1 cellular context compared by ENCODE assay signal in the genomic region with DNA sequence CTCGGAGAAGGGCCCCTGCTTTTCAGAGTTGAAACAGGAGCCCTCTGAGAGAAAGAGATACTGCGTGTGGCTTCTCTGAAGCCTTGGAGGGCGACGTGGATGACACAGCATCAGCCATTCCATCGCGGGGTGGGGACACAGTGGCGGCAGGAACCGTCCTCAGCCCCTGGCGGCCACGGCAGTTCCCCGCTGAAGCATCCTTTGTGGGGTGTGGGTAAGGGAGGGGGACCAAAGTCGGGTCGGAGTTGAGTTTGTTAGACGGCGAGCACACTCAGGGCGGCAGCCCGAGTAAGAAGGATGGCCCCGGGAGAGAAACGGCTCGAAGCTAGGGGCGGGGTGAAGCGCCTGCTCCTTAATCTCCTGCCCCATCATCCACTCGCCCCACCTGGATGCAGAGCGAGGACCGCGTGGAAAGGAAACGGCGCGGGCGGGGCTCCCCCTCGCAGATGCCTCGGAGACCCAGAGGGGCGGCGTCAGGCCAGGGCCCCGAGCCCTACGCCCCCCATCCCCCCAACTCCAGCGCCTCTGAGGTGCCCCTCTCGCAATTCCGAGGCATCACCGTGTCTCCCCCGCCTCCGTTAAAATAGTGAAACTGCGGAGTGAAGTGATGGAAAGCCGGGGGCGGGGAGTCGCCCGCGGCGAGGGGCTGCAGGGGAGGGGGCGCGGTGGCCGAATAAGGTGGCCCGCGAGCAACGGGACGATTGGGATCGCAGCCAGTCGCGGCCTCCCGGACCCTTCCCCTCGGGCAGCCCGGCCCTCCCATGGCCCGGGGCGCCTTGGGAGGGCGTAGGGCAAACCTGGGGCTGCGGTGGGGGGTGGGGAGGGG.
A peak's percentile ranks its signal among the peaks of the same experiment; 100 is the strongest.
TF ChIP-seq lines count a peak whose summit lies in the region.

No MANE protein-coding gene starts in this region.

TF ChIP-seq in HepG2, 621 proteins besides CTCF, POLR2A, EP300 and RAD21 (continued from another document and continues in another):
- TF ChIP-seq, protein P1, sequence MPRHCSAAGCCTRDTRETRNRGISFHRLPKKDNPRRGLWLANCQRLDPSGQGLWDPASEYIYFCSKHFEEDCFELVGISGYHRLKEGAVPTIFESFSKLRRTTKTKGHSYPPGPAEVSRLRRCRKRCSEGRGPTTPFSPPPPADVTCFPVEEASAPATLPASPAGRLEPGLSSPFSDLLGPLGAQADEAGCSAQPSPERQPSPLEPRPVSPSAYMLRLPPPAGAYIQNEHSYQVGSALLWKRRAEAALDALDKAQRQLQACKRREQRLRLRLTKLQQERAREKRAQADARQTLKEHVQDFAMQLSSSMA (CRISPR knock-in tag; IDR thresholded peaks at IDR 0.05) = no peak
- TF ChIP-seq RFXAP (CRISPR knock-in tag; IDR thresholded peaks at IDR 0.05; ENCODE audit: borderline replicate concordance) = 0 out of 2 replicates have a peak, but pooled peaks have one; percentile 44
- no peak for TF ChIP-seq ZNF780A (CRISPR knock-in tag; IDR thresholded peaks at IDR 0.05)
- no peak for TF ChIP-seq ZNF282 (IDR thresholded peaks at IDR 0.05; ENCODE audit: partially characterized antibody)
- TF ChIP-seq ZNF607 (CRISPR knock-in tag; IDR thresholded peaks at IDR 0.05; ENCODE audit: borderline replicate concordance) = no peak
- TF ChIP-seq, protein P2, sequence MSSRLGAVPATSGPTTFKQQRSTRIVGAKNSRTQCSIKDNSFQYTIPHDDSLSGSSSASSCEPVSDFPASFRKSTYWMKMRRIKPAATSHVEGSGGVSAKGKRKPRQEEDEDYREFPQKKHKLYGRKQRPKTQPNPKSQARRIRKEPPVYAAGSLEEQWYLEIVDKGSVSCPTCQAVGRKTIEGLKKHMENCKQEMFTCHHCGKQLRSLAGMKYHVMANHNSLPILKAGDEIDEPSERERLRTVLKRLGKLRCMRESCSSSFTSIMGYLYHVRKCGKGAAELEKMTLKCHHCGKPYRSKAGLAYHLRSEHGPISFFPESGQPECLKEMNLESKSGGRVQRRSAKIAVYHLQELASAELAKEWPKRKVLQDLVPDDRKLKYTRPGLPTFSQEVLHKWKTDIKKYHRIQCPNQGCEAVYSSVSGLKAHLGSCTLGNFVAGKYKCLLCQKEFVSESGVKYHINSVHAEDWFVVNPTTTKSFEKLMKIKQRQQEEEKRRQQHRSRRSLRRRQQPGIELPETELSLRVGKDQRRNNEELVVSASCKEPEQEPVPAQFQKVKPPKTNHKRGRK (CRISPR knock-in tag; IDR thresholded peaks at IDR 0.05) = no peak
- TF ChIP-seq, protein P3, sequence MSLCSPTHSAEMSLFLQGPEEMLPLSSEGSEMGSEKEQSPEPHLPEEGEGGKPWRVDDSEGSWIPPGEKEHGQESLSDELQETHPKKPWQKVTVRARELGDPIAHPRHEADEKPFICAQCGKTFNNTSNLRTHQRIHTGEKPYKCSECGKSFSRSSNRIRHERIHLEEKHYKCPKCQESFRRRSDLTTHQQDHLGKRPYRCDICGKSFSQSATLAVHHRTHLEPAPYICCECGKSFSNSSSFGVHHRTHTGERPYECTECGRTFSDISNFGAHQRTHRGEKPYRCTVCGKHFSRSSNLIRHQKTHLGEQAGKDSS (CRISPR knock-in tag; IDR thresholded peaks at IDR 0.05; ENCODE audit: borderline replicate concordance, low read depth) = no peak
- TF ChIP-seq, protein P4, sequence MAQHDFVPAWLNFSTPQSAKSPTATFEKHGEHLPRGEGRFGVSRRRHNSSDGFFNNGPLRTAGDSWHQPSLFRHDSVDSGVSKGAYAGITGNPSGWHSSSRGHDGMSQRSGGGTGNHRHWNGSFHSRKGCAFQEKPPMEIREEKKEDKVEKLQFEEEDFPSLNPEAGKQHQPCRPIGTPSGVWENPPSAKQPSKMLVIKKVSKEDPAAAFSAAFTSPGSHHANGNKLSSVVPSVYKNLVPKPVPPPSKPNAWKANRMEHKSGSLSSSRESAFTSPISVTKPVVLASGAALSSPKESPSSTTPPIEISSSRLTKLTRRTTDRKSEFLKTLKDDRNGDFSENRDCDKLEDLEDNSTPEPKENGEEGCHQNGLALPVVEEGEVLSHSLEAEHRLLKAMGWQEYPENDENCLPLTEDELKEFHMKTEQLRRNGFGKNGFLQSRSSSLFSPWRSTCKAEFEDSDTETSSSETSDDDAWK (CRISPR knock-in tag; IDR thresholded peaks at IDR 0.05) = no peak
- TF ChIP-seq ADNP (CRISPR knock-in tag; IDR thresholded peaks at IDR 0.05) = no peak
- no peak; the same call in 1 of the 2 replicates for TF ChIP-seq NFE2 (CRISPR knock-in tag; IDR thresholded peaks at IDR 0.05)
- TF ChIP-seq POLR2AphosphoS5 (IDR thresholded peaks at IDR 0.05; ENCODE audit: low read depth, low read length) = no peak
- TF ChIP-seq, protein P5, sequence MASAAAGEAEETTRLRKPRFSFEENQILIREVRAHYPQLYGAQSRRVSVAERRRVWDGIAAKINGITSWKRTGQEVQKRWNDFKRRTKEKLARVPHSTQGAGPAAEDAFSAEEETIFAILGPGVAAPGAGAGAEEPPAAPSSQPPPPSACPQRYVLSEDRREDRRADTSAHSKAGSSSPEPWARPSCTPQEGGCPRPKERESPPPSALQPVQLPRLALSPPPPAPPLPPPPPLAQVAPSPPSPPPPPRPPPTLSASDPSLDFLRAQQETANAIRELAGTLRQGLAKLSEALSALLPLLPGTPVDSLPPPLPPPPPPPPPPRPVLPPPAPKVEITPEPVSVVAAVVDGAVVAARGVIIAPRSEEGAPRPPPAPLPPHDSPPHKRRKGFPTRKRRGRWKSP (CRISPR knock-in tag; IDR thresholded peaks at IDR 0.05) = no peak; the same call in 1 of the 2 replicates
- no peak for TF ChIP-seq ZNF552 (CRISPR knock-in tag; IDR thresholded peaks at IDR 0.05; ENCODE audit: borderline replicate concordance)
- TF ChIP-seq ZNF33A (CRISPR knock-in tag; IDR thresholded peaks at IDR 0.05; ENCODE audit: borderline replicate concordance) = no peak
- 0 out of 2 replicates have a peak, but pooled peaks have one; percentile 9 for TF ChIP-seq ZNF749 (CRISPR knock-in tag; IDR thresholded peaks at IDR 0.05; ENCODE audit: borderline replicate concordance)
- TF ChIP-seq LCORL (IDR thresholded peaks at IDR 0.05) = no peak
- peak; percentile 41; the same call in 1 of the 2 replicates for TF ChIP-seq LCORL (CRISPR knock-in tag; IDR thresholded peaks at IDR 0.05)
- TF ChIP-seq PPARG (CRISPR knock-in tag; conservative IDR thresholded peaks at IDR 0.05) = no peak
- TF ChIP-seq PCBP2 (optimal IDR thresholded peaks at IDR 0.05; ENCODE audit: low read depth, low read length, poor library complexity, severe bottlenecking) = no peak
- TF ChIP-seq ZNF484 (CRISPR knock-in tag; IDR thresholded peaks at IDR 0.05; ENCODE audit: borderline replicate concordance, low read depth) = no peak
- no peak for TF ChIP-seq ZNF3 (CRISPR knock-in tag; IDR thresholded peaks at IDR 0.05)
- TF ChIP-seq NFIB (CRISPR knock-in tag; IDR thresholded peaks at IDR 0.05; ENCODE audit: borderline replicate concordance) = no peak
- TF ChIP-seq ZNF432 (CRISPR knock-in tag; IDR thresholded peaks at IDR 0.05; ENCODE audit: borderline replicate concordance) = no peak
- TF ChIP-seq HHEX (CRISPR knock-in tag; IDR thresholded peaks at IDR 0.05) = no peak
- TF ChIP-seq ZNF224 (CRISPR knock-in tag; IDR thresholded peaks at IDR 0.05) = no peak
- TF ChIP-seq ZNF644 (CRISPR knock-in tag; IDR thresholded peaks at IDR 0.05; ENCODE audit: low read depth) = no peak; the same call in 1 of the 2 replicates
- no peak for TF ChIP-seq ZNF570 (CRISPR knock-in tag; IDR thresholded peaks at IDR 0.05; ENCODE audit: borderline replicate concordance)
- TF ChIP-seq ZNF615 (CRISPR knock-in tag; IDR thresholded peaks at IDR 0.05; ENCODE audit: borderline replicate concordance) = no peak
- TF ChIP-seq THAP11 (CRISPR knock-in tag; IDR thresholded peaks at IDR 0.05) = no peak
- no peak for TF ChIP-seq GATA4 (IDR thresholded peaks at IDR 0.05; ENCODE audit: borderline replicate concordance, low read depth)
- TF ChIP-seq, protein P6, sequence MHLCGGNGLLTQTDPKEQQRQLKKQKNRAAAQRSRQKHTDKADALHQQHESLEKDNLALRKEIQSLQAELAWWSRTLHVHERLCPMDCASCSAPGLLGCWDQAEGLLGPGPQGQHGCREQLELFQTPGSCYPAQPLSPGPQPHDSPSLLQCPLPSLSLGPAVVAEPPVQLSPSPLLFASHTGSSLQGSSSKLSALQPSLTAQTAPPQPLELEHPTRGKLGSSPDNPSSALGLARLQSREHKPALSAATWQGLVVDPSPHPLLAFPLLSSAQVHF (CRISPR knock-in tag; IDR thresholded peaks at IDR 0.05) = no peak
- TF ChIP-seq, protein P7, sequence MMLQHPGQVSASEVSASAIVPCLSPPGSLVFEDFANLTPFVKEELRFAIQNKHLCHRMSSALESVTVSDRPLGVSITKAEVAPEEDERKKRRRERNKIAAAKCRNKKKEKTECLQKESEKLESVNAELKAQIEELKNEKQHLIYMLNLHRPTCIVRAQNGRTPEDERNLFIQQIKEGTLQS (CRISPR knock-in tag; IDR thresholded peaks at IDR 0.05) = no peak
- no peak for TF ChIP-seq ZFP1 (CRISPR knock-in tag; IDR thresholded peaks at IDR 0.05)
- TF ChIP-seq SIX4 (CRISPR knock-in tag; IDR thresholded peaks at IDR 0.05) = no peak
- TF ChIP-seq CREB1 (IDR thresholded peaks at IDR 0.05) = no peak
- no peak for TF ChIP-seq CREB1 (CRISPR knock-in tag; IDR thresholded peaks at IDR 0.05)
- TF ChIP-seq FIP1L1 (IDR thresholded peaks at IDR 0.05; ENCODE audit: borderline replicate concordance, insufficient read depth, low read depth, low read length) = no peak
- TF ChIP-seq ZNF788 (CRISPR knock-in tag; IDR thresholded peaks at IDR 0.05; ENCODE audit: borderline replicate concordance) = peak; percentile 63; the same call in 1 of the 2 replicates
- TF ChIP-seq ZNF556 (CRISPR knock-in tag; IDR thresholded peaks at IDR 0.05; ENCODE audit: borderline replicate concordance) = no peak
- TF ChIP-seq, protein P8, sequence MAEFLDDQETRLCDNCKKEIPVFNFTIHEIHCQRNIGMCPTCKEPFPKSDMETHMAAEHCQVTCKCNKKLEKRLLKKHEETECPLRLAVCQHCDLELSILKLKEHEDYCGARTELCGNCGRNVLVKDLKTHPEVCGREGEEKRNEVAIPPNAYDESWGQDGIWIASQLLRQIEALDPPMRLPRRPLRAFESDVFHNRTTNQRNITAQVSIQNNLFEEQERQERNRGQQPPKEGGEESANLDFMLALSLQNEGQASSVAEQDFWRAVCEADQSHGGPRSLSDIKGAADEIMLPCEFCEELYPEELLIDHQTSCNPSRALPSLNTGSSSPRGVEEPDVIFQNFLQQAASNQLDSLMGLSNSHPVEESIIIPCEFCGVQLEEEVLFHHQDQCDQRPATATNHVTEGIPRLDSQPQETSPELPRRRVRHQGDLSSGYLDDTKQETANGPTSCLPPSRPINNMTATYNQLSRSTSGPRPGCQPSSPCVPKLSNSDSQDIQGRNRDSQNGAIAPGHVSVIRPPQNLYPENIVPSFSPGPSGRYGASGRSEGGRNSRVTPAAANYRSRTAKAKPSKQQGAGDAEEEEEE (CRISPR knock-in tag; IDR thresholded peaks at IDR 0.05; ENCODE audit: borderline replicate concordance) = peak; percentile 88; the same call in 1 of the 2 replicates
- 0 out of 2 replicates have a peak, but pooled peaks have one; percentile 11 for TF ChIP-seq ZBTB7A (CRISPR knock-in tag; IDR thresholded peaks at IDR 0.05)
- TF ChIP-seq ZNF713 (CRISPR knock-in tag; IDR thresholded peaks at IDR 0.05) = 0 out of 2 replicates have a peak, but pooled peaks have one; percentile 43
- TF ChIP-seq ARHGAP35 (CRISPR knock-in tag; IDR thresholded peaks at IDR 0.05; ENCODE audit: borderline replicate concordance) = no peak
- no peak for TF ChIP-seq HDAC6 (IDR thresholded peaks at IDR 0.05; ENCODE audit: low read depth, low read length)
- TF ChIP-seq, protein P9, sequence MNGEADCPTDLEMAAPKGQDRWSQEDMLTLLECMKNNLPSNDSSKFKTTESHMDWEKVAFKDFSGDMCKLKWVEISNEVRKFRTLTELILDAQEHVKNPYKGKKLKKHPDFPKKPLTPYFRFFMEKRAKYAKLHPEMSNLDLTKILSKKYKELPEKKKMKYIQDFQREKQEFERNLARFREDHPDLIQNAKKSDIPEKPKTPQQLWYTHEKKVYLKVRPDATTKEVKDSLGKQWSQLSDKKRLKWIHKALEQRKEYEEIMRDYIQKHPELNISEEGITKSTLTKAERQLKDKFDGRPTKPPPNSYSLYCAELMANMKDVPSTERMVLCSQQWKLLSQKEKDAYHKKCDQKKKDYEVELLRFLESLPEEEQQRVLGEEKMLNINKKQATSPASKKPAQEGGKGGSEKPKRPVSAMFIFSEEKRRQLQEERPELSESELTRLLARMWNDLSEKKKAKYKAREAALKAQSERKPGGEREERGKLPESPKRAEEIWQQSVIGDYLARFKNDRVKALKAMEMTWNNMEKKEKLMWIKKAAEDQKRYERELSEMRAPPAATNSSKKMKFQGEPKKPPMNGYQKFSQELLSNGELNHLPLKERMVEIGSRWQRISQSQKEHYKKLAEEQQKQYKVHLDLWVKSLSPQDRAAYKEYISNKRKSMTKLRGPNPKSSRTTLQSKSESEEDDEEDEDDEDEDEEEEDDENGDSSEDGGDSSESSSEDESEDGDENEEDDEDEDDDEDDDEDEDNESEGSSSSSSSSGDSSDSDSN (CRISPR knock-in tag; IDR thresholded peaks at IDR 0.05) = peak; percentile 40
- no peak for TF ChIP-seq ZNF672 (CRISPR knock-in tag; IDR thresholded peaks at IDR 0.05)
- TF ChIP-seq ZBTB8A (CRISPR knock-in tag; IDR thresholded peaks at IDR 0.05; ENCODE audit: borderline replicate concordance, low read depth) = peak; percentile 71; the same call in 1 of the 2 replicates
- TF ChIP-seq ZNF431 (CRISPR knock-in tag; IDR thresholded peaks at IDR 0.05; ENCODE audit: borderline replicate concordance, low read depth) = no peak
- TF ChIP-seq KMT2A (CRISPR knock-in tag; IDR thresholded peaks at IDR 0.05) = no peak
- TF ChIP-seq CBX2 (IDR thresholded peaks at IDR 0.05; ENCODE audit: low read depth, low read length) = no peak
- no peak for TF ChIP-seq CBX2 (CRISPR knock-in tag; IDR thresholded peaks at IDR 0.05; ENCODE audit: low read depth)
- no peak for TF ChIP-seq BCL6 (CRISPR knock-in tag; IDR thresholded peaks at IDR 0.05)
- TF ChIP-seq CBX5 (CRISPR knock-in tag; IDR thresholded peaks at IDR 0.05; ENCODE audit: borderline replicate concordance) = no peak
- peak; percentile 36; the same call in 1 of the 2 replicates for TF ChIP-seq ZNF816 (CRISPR knock-in tag; IDR thresholded peaks at IDR 0.05; ENCODE audit: borderline replicate concordance)
- TF ChIP-seq ZNF605 (CRISPR knock-in tag; IDR thresholded peaks at IDR 0.05) = no peak
- TF ChIP-seq RAD51 (IDR thresholded peaks at IDR 0.05; ENCODE audit: borderline replicate concordance) = no peak
- TF ChIP-seq RCOR2 (CRISPR knock-in tag; IDR thresholded peaks at IDR 0.05) = no peak
- TF ChIP-seq CREM (IDR thresholded peaks at IDR 0.05) = no peak
- no peak for TF ChIP-seq CREM (CRISPR knock-in tag; IDR thresholded peaks at IDR 0.05)
- no peak for TF ChIP-seq ZNF589 (CRISPR knock-in tag; conservative IDR thresholded peaks at IDR 0.05)
- TF ChIP-seq XBP1 (CRISPR knock-in tag; IDR thresholded peaks at IDR 0.05) = no peak
- TF ChIP-seq NFIC (IDR thresholded peaks at IDR 0.05; ENCODE audit: low read length) = no peak
- TF ChIP-seq, protein P10, sequence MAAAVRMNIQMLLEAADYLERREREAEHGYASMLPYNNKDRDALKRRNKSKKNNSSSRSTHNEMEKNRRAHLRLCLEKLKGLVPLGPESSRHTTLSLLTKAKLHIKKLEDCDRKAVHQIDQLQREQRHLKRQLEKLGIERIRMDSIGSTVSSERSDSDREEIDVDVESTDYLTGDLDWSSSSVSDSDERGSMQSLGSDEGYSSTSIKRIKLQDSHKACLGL (CRISPR knock-in tag; IDR thresholded peaks at IDR 0.05) = peak; percentile 62
- TF ChIP-seq ELF3 (CRISPR knock-in tag; IDR thresholded peaks at IDR 0.05) = no peak
- no peak for TF ChIP-seq ARID2 (CRISPR knock-in tag; IDR thresholded peaks at IDR 0.05; ENCODE audit: borderline replicate concordance)
- no peak for TF ChIP-seq ZKSCAN1 (IDR thresholded peaks at IDR 0.05; ENCODE audit: low read length)
- TF ChIP-seq SOX5 (CRISPR knock-in tag; IDR thresholded peaks at IDR 0.05; ENCODE audit: borderline replicate concordance) = no peak
